In the genomic region with DNA sequence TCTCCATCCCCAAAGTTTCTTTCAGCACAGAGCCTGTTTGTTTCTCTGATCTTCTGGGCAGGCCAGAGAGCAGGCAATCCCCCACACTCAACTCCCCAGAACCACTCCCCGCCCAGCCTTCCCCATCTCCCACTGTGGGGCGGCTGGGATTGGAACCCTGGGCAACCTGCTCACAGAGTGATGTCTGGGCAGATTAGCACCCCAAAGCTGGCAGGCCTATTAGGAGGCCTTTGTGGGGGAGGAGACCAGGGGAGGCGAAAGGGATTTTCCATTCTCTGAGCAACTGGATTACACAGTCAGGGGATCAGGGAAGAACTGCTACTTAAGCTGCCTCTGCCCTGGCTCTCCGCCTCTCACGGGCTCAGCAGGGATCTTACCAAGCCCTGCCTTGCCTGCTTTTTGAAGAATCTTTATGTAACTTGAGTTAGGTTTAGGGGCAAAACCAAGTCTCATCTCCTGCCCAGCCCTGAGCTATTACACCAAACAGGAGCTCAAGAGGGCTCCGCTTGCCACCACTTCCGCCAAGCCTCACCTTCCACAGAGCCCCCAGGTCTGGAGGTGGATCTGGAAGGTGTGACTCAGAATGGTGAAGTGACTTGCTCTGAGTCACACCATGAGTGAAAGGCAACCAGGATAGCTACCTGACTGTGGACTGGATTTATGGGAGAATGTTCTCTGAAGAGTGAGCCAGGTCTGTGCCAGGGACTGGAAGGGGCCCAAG, we compare ENCODE assay signal across 8 cellular contexts.
A peak's percentile ranks its signal among the peaks of the same experiment; 100 is the strongest.
DNase-seq lines count a peak whose midpoint lies in the region; FAIRE-seq and TF ChIP-seq lines count a peak whose summit lies in the region.

No MANE protein-coding gene starts in this region.

- H3K4me3 ChIP-seq in fibroblast of pulmonary artery (replicated peaks; ENCODE audit: low read depth, low read length), result no peak overlapping the region

- DNase-seq in HTR-8/SVneo (ENCODE audit: insufficient read length, low spot score) (peak; percentile 71), fibroblast of pulmonary artery (ENCODE audit: low read depth) (peak; percentile 66), NOMO-1 treated with dmso at 0.1 percent for 144 hours (lab: John Stamatoyannopoulos, UW; ENCODE audit: unreplicated experiment) (no peak), T-helper 9 cell (no peak), NCI-H345 (lab: John Stamatoyannopoulos, UW) (no peak), AG08396 (ENCODE audit: low spot score) (no peak)
- peak; percentile 27 to 71 for DNase-seq in activated CD4-positive, alpha-beta T cell treated with anti-CD3 and anti-CD28 coated beads, Interleukin-2, amount 50 U/mL, for 24 hours (ENCODE audit: low read depth in 1 of 2, low spot score in 1 of 2)
- peak; percentile 55 for DNase-seq in stimulated activated CD4-positive, alpha-beta T cell treated with anti-CD3 and anti-CD28 coated beads, Interleukin-2, amount 100 ng/mL, for 4 hours (ENCODE audit: low read depth)

- FAIRE-seq in HTR-8/SVneo (lab: Jason Lieb, UNC), result no peak

- TF ChIP-seq CTCF in fibroblast of pulmonary artery (IDR thresholded peaks at IDR 0.05; ENCODE audit: low read length, missing control alignments), result no peak

Comparison
In these comparisons a context has a peak if more than half of its experiments do, and no peak if none do; other contexts are left out.
1. DNase-seq: peak in HTR-8/SVneo (single experiment), activated CD4-positive, alpha-beta T cell treated with anti-CD3 and anti-CD28 coated beads, Interleukin-2, amount 50 U/mL, for 24 hours (2 of 2), fibroblast of pulmonary artery (single experiment) and stimulated activated CD4-positive, alpha-beta T cell treated with anti-CD3 and anti-CD28 coated beads, Interleukin-2, amount 100 ng/mL, for 4 hours (single experiment); none in NOMO-1 treated with dmso at 0.1 percent for 144 hours (single experiment), T-helper 9 cell (single experiment), NCI-H345 (single experiment) and AG08396 (single experiment).